ENCODE assay signal across 18 cellular contexts in genomic region chr2:101821828-101822458, GRCh38.
DNase-seq lines count a peak whose midpoint lies in the region; ATAC-seq and TF ChIP-seq lines count a peak whose summit lies in the region.
"Had no signal": no experiment of that assay in that cellular context is flagged by ENCODE, and none has a peak within 500 bp of the region (broad histone marks: within the 10 kb centered on the region; RNA-seq: fewer than 3 reads in every experiment).

No MANE protein-coding gene starts in this region.

- H3K4me3 Mint-ChIP-seq in activated naive CD8-positive, alpha-beta T cell = no peak overlapping the region
- H3K4me3 Mint-ChIP-seq in activated naive CD8-positive, alpha-beta T cell treated with anti-CD3 and anti-CD28 coated beads, Interleukin-2, amount 50 U/mL, for 24 hours = no peak overlapping the region
- H3K4me3 Mint-ChIP-seq in H9 = no peak overlapping the region

- TF ChIP-seq CTCF in PC-3 (conservative IDR thresholded peaks at IDR 0.05; ENCODE audit: low read depth, low read length) (no peak), dorsolateral prefrontal cortex (IDR thresholded peaks at IDR 0.05 in 54 of 56, conservative IDR thresholded peaks at IDR 0.05 in 2 of 56; ENCODE audit: low read depth in 1 of 56, partially characterized antibody in 56 of 56) (no peak), smooth muscle cell (IDR thresholded peaks at IDR 0.05; ENCODE audit: borderline replicate concordance, insufficient read depth, poor library complexity, severe bottlenecking) (no peak), H9 (conservative IDR thresholded peaks at IDR 0.05) (no peak)

- peaks cover 2% of the 10 kb centered on the region for H3K36me3 Mint-ChIP-seq in activated naive CD8-positive, alpha-beta T cell
- H3K36me3 Mint-ChIP-seq in activated naive CD8-positive, alpha-beta T cell treated with anti-CD3 and anti-CD28 coated beads, Interleukin-2, amount 50 U/mL, for 24 hours (ENCODE audit: low read depth) = peaks cover 2% of the 10 kb centered on the region
- H3K36me3 Mint-ChIP-seq in H9 (ENCODE audit: insufficient read depth in 1 of 3, low read depth in 3 of 3) = peaks cover 0 to 14% (median 11%) of the 10 kb centered on the region in 3 experiments; a peak in 4 of 7 replicates

- H3K4me2 ChIP-seq in PC-3 (ENCODE audit: low read length) = peak overlapping the region; percentile 62
- H3K4me2 ChIP-seq in smooth muscle cell = peak overlapping the region; percentile 42
- no peak overlapping the region for H3K4me2 ChIP-seq in H9 (ENCODE audit: insufficient read depth, insufficient read length, low read length)

- H3K9me3 ChIP-seq in PC-3 (ENCODE audit: low read length) (no peaks in the 10 kb centered on the region), smooth muscle cell (replicated peaks; ENCODE audit: low read depth) (no peaks in the 10 kb centered on the region), H9 (ENCODE audit: control insufficient read depth, low read depth, low read length) (no peaks in the 10 kb centered on the region)
- H3K9me3 ChIP-seq: Caco-2 had no signal

- H4K5ac ChIP-seq in H9 (ENCODE audit: insufficient read length, low read depth, low read length) = no peak overlapping the region

- POLR2A ChIA-PET in PC-3 (lab: Charles Lee; ENCODE audit: unreplicated experiment) = interaction anchor here (0.7 to 1.1 kb wide), 2 partner anchors 125 to 433 kb away, joined by 5 to 6 read pairs; partner anchors contain the start of gene MAP4K4

- peak overlapping the region; percentile 13 for H3K27ac Mint-ChIP-seq in activated naive CD8-positive, alpha-beta T cell
- H3K27ac Mint-ChIP-seq in activated naive CD8-positive, alpha-beta T cell treated with anti-CD3 and anti-CD28 coated beads, Interleukin-2, amount 50 U/mL, for 24 hours = no peak overlapping the region
- no peak overlapping the region for H3K27ac Mint-ChIP-seq in H9

- intact Hi-C loops in PC-3 (cut with micrococcal nuclease) = loop anchor here (1.0 to 2.0 kb wide), 3 partner anchors 76 to 305 kb away; no protein-coding TSS in a partner anchor
- intact Hi-C loops in dorsolateral prefrontal cortex (cut with DNase I) = no loop called here

- H3K18ac ChIP-seq in H9 (ENCODE audit: insufficient read length, low read depth, low read length) = no peak overlapping the region

- DNase-seq in activated naive CD8-positive, alpha-beta T cell treated with anti-CD3 and anti-CD28 coated beads, Interleukin-2, amount 50 U/mL, for 24 hours = no peak
- DNase-seq in PC-3 = peak; percentile 91
- no peak for DNase-seq in dorsolateral prefrontal cortex
- no peak for DNase-seq in smooth muscle cell (lab: John Stamatoyannopoulos, UW; ENCODE audit: unreplicated experiment)
- DNase-seq in H9 = no peak
- DNase-seq in activated CD4-positive, alpha-beta T cell treated with anti-CD3 and anti-CD28 coated beads, Interleukin-2, amount 50 U/mL, for 1 hour = no peak
- DNase-seq: Caco-2, DMS53, KBM-7, NCI-H1048, NCI-H146, NCI-H2081 treated with DMSO at 0.1 percent for 48 hours, NCI-H2227 treated with DMSO at 0.1 percent for 48 hours, NCI-H524, SIG-M5 had no signal

- H3K14ac ChIP-seq in H9 (ENCODE audit: insufficient read depth, low read length) = no peak overlapping the region

- H3K4me3 ChIP-seq in PC-3 (ENCODE audit: low read length) (no peak overlapping the region), dorsolateral prefrontal cortex (no peak overlapping the region), smooth muscle cell (no peak overlapping the region)

- H4K91ac ChIP-seq in H9 (ENCODE audit: insufficient read length, low read depth, low read length) = no peak overlapping the region

- H3K4me1 Mint-ChIP-seq in activated naive CD8-positive, alpha-beta T cell (ENCODE audit: low read depth) = peaks cover 77% of the 10 kb centered on the region
- H3K4me1 Mint-ChIP-seq in activated naive CD8-positive, alpha-beta T cell treated with anti-CD3 and anti-CD28 coated beads, Interleukin-2, amount 50 U/mL, for 24 hours = peaks cover 79% of the 10 kb centered on the region
- peaks cover 39 to 51% of the 10 kb centered on the region in 2 experiments for H3K4me1 Mint-ChIP-seq in H9

- H2BK120ac ChIP-seq in H9 (ENCODE audit: low read depth, low read length, poor library complexity, severe bottlenecking) = no peak overlapping the region

- H4K20me1 ChIP-seq in PC-3 (ENCODE audit: low read length) = peaks cover 55% of the 10 kb centered on the region
- peaks cover 67% of the 10 kb centered on the region for H4K20me1 ChIP-seq in smooth muscle cell (ENCODE audit: low read depth)
- H4K20me1 ChIP-seq in H9 (ENCODE audit: control insufficient read depth, insufficient read depth, insufficient read length) = no peaks in the 10 kb centered on the region

- peaks cover 71% of the 10 kb centered on the region for H3K4me1 ChIP-seq in PC-3 (ENCODE audit: insufficient read depth, low read length)
- peaks cover 52% of the 10 kb centered on the region for H3K4me1 ChIP-seq in smooth muscle cell (ENCODE audit: low read depth)
- peaks cover 11% of the 10 kb centered on the region for H3K4me1 ChIP-seq in H9 (ENCODE audit: insufficient read depth, low read length)

- BruUV-seq in PC-3 (replicated peaks; lab: Mats Ljungman, UMichigan) = no TSS peak

- H3K9ac ChIP-seq in PC-3 (ENCODE audit: low read length) = no peak overlapping the region
- no peak overlapping the region for H3K9ac ChIP-seq in smooth muscle cell (ENCODE audit: low read depth)
- no peak overlapping the region for H3K9ac ChIP-seq in H9 (ENCODE audit: extremely low read depth, insufficient read length, low read length)

- CTCF ChIA-PET in PC-3 (lab: Charles Lee) = interaction anchor here (0.6 to 1.1 kb wide), 5 partner anchors 20 to 481 kb away, joined by 3 read pairs; no protein-coding TSS in a partner anchor

- H3K79me1 ChIP-seq in H9 (ENCODE audit: insufficient read depth, low read depth, low read length, poor library complexity, severe bottlenecking) = peaks cover 3% of the 10 kb centered on the region

- H2AK5ac ChIP-seq in H9 (ENCODE audit: insufficient read length, low read length) = no peak overlapping the region

- no peak overlapping the region for H3K23ac ChIP-seq in H9 (ENCODE audit: insufficient read length, low read depth, low read length)

- H3K56ac ChIP-seq in H9 (ENCODE audit: insufficient read length, low read depth, low read length) = no peak overlapping the region

- H3K27ac ChIP-seq in PC-3 (ENCODE audit: low read length) = peak overlapping the region; percentile 78
- H3K27ac ChIP-seq in dorsolateral prefrontal cortex = peak overlapping the region in 51 of 59 donors; percentile 7 to 96 (median 85)
- peak overlapping the region; percentile 87 for H3K27ac ChIP-seq in smooth muscle cell (ENCODE audit: low read depth)
- no peak overlapping the region for H3K27ac ChIP-seq in H9 (ENCODE audit: insufficient read length, low read depth, low read length)
- H3K27ac ChIP-seq: C4-2B had no signal

- no peak overlapping the region for H2BK5ac ChIP-seq in H9 (ENCODE audit: insufficient read length, low read length)

- H3K9me2 ChIP-seq in PC-3 (replicated peaks; ENCODE audit: low read length) = no peaks in the 10 kb centered on the region

- H3K36me3 ChIP-seq in PC-3 (ENCODE audit: low read depth, low read length) = peaks cover 24% of the 10 kb centered on the region
- H3K36me3 ChIP-seq in smooth muscle cell (ENCODE audit: low read depth) = no peaks in the 10 kb centered on the region

- H3K27me3 Mint-ChIP-seq in activated naive CD8-positive, alpha-beta T cell = no peaks in the 10 kb centered on the region
- H3K27me3 Mint-ChIP-seq in activated naive CD8-positive, alpha-beta T cell treated with anti-CD3 and anti-CD28 coated beads, Interleukin-2, amount 50 U/mL, for 24 hours = no peaks in the 10 kb centered on the region
- no peaks in the 10 kb centered on the region for H3K27me3 Mint-ChIP-seq in H9 (ENCODE audit: low read depth)

- no peak overlapping the region for H2BK12ac ChIP-seq in H9 (ENCODE audit: insufficient read length, low read depth, low read length)

- H2AFZ ChIP-seq in PC-3 (ENCODE audit: low read length) (no peak overlapping the region), smooth muscle cell (ENCODE audit: low read depth) (no peak overlapping the region), H9 (ENCODE audit: low read length) (no peak overlapping the region)

- H3F3A ChIP-seq in PC-3 (ENCODE audit: low read length, unreplicated experiment) (peaks cover 11% of the 10 kb centered on the region), smooth muscle cell (ENCODE audit: low read depth) (peaks cover 23% of the 10 kb centered on the region)

- H3K9me3 Mint-ChIP-seq in activated naive CD8-positive, alpha-beta T cell (ENCODE audit: low read depth) = no peaks in the 10 kb centered on the region
- no peaks in the 10 kb centered on the region for H3K9me3 Mint-ChIP-seq in activated naive CD8-positive, alpha-beta T cell treated with anti-CD3 and anti-CD28 coated beads, Interleukin-2, amount 50 U/mL, for 24 hours
- no peaks in the 10 kb centered on the region for H3K9me3 Mint-ChIP-seq in H9

- WGBS in smooth muscle cell (ENCODE audit: low lambda C conversion rate) = 95% methylated on average over 6 of the region's 6 CpGs
- WGBS in H9 (ENCODE audit: extremely low coverage, insufficient read length, low lambda C conversion rate) = no CpG with 5 or more reads among the region's 6 CpGs

- ATAC-seq in activated naive CD8-positive, alpha-beta T cell treated with anti-CD3 and anti-CD28 coated beads, Interleukin-2, amount 50 U/mL, for 24 hours = no peak
- ATAC-seq in PC-3 (peak; percentile 75), HG03571 (IDR thresholded peaks at IDR 0.05; ENCODE audit: unreplicated experiment) (no peak)

- no peak overlapping the region for H3T11ph ChIP-seq in H9 (ENCODE audit: low read length)

- no peak overlapping the region for H2BK20ac ChIP-seq in H9 (ENCODE audit: low read depth, low read length, poor library complexity, severe bottlenecking)

- no peak overlapping the region for H3K4ac ChIP-seq in H9 (ENCODE audit: low read depth, low read length)

- H3K79me2 ChIP-seq in PC-3 (ENCODE audit: low read length) (peaks cover 87% of the 10 kb centered on the region), smooth muscle cell (ENCODE audit: low read depth) (peaks cover 87% of the 10 kb centered on the region), H9 (ENCODE audit: insufficient read depth, low read length) (peaks cover 13% of the 10 kb centered on the region; the same call in 1 of the 2 replicates)

- no peaks in the 10 kb centered on the region for H3K23me2 ChIP-seq in H9 (ENCODE audit: insufficient read length, low read depth, low read length, poor library complexity, severe bottlenecking)

- H2BK15ac ChIP-seq in H9 (ENCODE audit: low read depth, low read length) = no peak overlapping the region

- H3K27me3 ChIP-seq in PC-3 (ENCODE audit: low read length) = no peaks in the 10 kb centered on the region
- no peaks in the 10 kb centered on the region for H3K27me3 ChIP-seq in dorsolateral prefrontal cortex
- H3K27me3 ChIP-seq in smooth muscle cell (ENCODE audit: low read depth) = no peaks in the 10 kb centered on the region
- no peaks in the 10 kb centered on the region for H3K27me3 ChIP-seq in H9 (ENCODE audit: insufficient read depth, low read length)

- no peak overlapping the region for H4K8ac ChIP-seq in H9 (replicated peaks; ENCODE audit: insufficient read length, low read depth, low read length)
